ENCODE assay signal across 14 cellular contexts in genomic region chr15:85454403-85454802, GRCh38.
A peak's percentile ranks its signal among the peaks of the same experiment; 100 is the strongest.
DNase-seq lines count a peak whose midpoint lies in the region; ATAC-seq, FAIRE-seq and TF ChIP-seq lines count a peak whose summit lies in the region.
"Had no signal": no experiment of that assay in that cellular context is flagged by ENCODE, and none has a peak within 500 bp of the region (broad histone marks: within the 10 kb centered on the region; RNA-seq: fewer than 3 reads in every experiment).

No MANE protein-coding gene starts in this region.

- DNase-seq in A549 (ENCODE audit: low read depth in 1 of 2, low spot score in 1 of 2), result no peak
- no peak for DNase-seq in GM12891 (ENCODE audit: insufficient read length, low spot score)
- no peak for DNase-seq in activated B cell treated with CpG ODN at 0.5 μM for 24 hours
- no peak for DNase-seq in COLO668 (lab: John Stamatoyannopoulos, UW; ENCODE audit: unreplicated experiment)
- DNase-seq in T1000 (lab: John Stamatoyannopoulos, UW), result no peak
- DNase-seq in natural killer cell, result no peak
- DNase-seq in ACHN, result no peak
- DNase-seq: activated CD4-positive, alpha-beta T cell treated with anti-CD3 and anti-CD28 coated beads for 36 hours; kidney; NCI-H524; stimulated activated CD4-positive, alpha-beta T cell treated with anti-CD3 and anti-CD28 coated beads, Interleukin-1b, Interleukin-23, amount 100 ng/mL, for 48 hours; T-helper 2 cell had no signal

- TF ChIP-seq EP300 in A549 (IDR thresholded peaks at IDR 0.05), result no peak

- H3K4me1 ChIP-seq in A549 (peaks cover 47% of the 10 kb centered on the region), mucosa of rectum (ENCODE audit: control insufficient read depth in 2 of 2, insufficient read depth in 2 of 2, low read length in 2 of 2) (peaks cover 5 to 21% of the 10 kb centered on the region in 2 donors)

- in situ Hi-C loops in ACHN (cut with HindIII; ENCODE audit: low pct_ligation_motif_present, low pct_unique_long_range_greater_than_20kb, low sequenced_read_pairs), result no loop called here

- H3K36me3 Mint-ChIP-seq in activated B cell treated with CpG ODN at 0.5 μM for 24 hours (ENCODE audit: low read depth) (peaks cover 18% of the 10 kb centered on the region), natural killer cell (peaks cover 29% of the 10 kb centered on the region)

- H3K4me2 ChIP-seq in A549, result no peak overlapping the region; the same call in 2 of the 3 replicates

- H3K9me3 Mint-ChIP-seq in activated B cell treated with CpG ODN at 0.5 μM for 24 hours (peaks cover 14% of the 10 kb centered on the region), natural killer cell (peaks cover 15 to 19% of the 10 kb centered on the region in 2 donors)

- POLR2A ChIA-PET in A549 (lab: Yijun Ruan, JAX), result no interaction called here
- POLR2A ChIA-PET in activated B cell treated with CpG ODN at 0.5 μM for 24 hours (lab: Charles Lee), result no interaction called here

- peak; percentile 11 to 35; a peak in 2 of 5 replicates for TF ChIP-seq RAD21 in A549 (conservative IDR thresholded peaks at IDR 0.05 in 1 of 2, IDR thresholded peaks at IDR 0.05 in 1 of 2)

- no peak overlapping the region for H3K4me3 ChIP-seq in A549
- peak overlapping the region in 1 of 2 donors; percentile 20 for H3K4me3 ChIP-seq in mucosa of rectum (ENCODE audit: low read length in 2 of 2)

- H3K4me3 Mint-ChIP-seq in activated B cell treated with CpG ODN at 0.5 μM for 24 hours (peak overlapping the region; percentile 5), natural killer cell (no peak overlapping the region)
- H3K4me3 Mint-ChIP-seq: activated CD4-positive, alpha-beta T cell treated with anti-CD3 and anti-CD28 coated beads for 36 hours had no signal

- FAIRE-seq in A549 (lab: Jason Lieb, UNC), result no peak
- no peak for FAIRE-seq in GM12891 (lab: Jason Lieb, UNC)
- FAIRE-seq: kidney, urothelium cell line had no signal

- H3K27ac Mint-ChIP-seq in activated B cell treated with CpG ODN at 0.5 μM for 24 hours (peak overlapping the region; percentile 56), natural killer cell (no peak overlapping the region)
- H3K27ac Mint-ChIP-seq: activated CD4-positive, alpha-beta T cell treated with anti-CD3 and anti-CD28 coated beads for 36 hours had no signal

- no peak for TF ChIP-seq POLR2A in A549 (IDR thresholded peaks at IDR 0.05; ENCODE audit: low read length)
- TF ChIP-seq POLR2A in GM12891 (IDR thresholded peaks at IDR 0.05; ENCODE audit: low read depth, low read length), result no peak; the same call in 1 of the 2 replicates

- H3K9me3 ChIP-seq in A549 (peaks cover 15% of the 10 kb centered on the region; the same call in 2 of the 3 replicates), mucosa of rectum (ENCODE audit: control insufficient read depth in 2 of 2, low read length in 2 of 2) (peaks cover 0 to 4% of the 10 kb centered on the region in 2 donors)

- 64% methylated on average over 7 of the region's 7 CpGs for WGBS in A549 (ENCODE audit: missing lambda C conversion rate)

- TF ChIP-seq CTCF in A549 (IDR thresholded peaks at IDR 0.05), result 0 out of 3 replicates have a peak, but pooled peaks have one; percentile 19
- no peak for TF ChIP-seq CTCF in activated B cell treated with CpG ODN at 0.5 μM for 24 hours (IDR thresholded peaks at IDR 0.05)
- TF ChIP-seq CTCF in natural killer cell (IDR thresholded peaks at IDR 0.05), result no peak

- H3K27me3 ChIP-seq in mucosa of rectum (ENCODE audit: control insufficient read depth in 2 of 2, insufficient read depth in 2 of 2, low read length in 2 of 2), result no peaks in the 10 kb centered on the region

- ATAC-seq in A549, result peak; percentile 62 to 68; a peak in 5 of 6 replicates
- no peak for ATAC-seq in activated B cell treated with CpG ODN at 0.5 μM for 24 hours (ENCODE audit: low read depth)
- no peak for ATAC-seq in natural killer cell
- ATAC-seq: activated CD4-positive, alpha-beta T cell treated with anti-CD3 and anti-CD28 coated beads for 36 hours had no signal

- H3K27ac ChIP-seq in A549 (no peak overlapping the region; a peak in 1 of 6 replicates), mucosa of rectum (ENCODE audit: low read depth in 2 of 2, low read length in 2 of 2) (peak overlapping the region; percentile 37 to 48)

- no peaks in the 10 kb centered on the region for H3K36me3 ChIP-seq in mucosa of rectum (ENCODE audit: control insufficient read depth in 2 of 2, insufficient read depth in 2 of 2, low read length in 2 of 2)

- H3K4me1 Mint-ChIP-seq in activated B cell treated with CpG ODN at 0.5 μM for 24 hours, result peaks cover 90% of the 10 kb centered on the region
- peaks cover 24 to 38% of the 10 kb centered on the region in 2 donors for H3K4me1 Mint-ChIP-seq in natural killer cell

- CTCF ChIA-PET in A549 (lab: Yijun Ruan, JAX), result interaction anchor here (1.2 kb wide), 1 partner anchor 158 kb away, joined by 3 read pairs; no protein-coding TSS in a partner anchor
- CTCF ChIA-PET in activated B cell treated with CpG ODN at 0.5 μM for 24 hours (lab: Charles Lee), result interaction anchor here (1.2 kb wide), 1 partner anchor 51 kb away, joined by 3 read pairs; no protein-coding TSS in a partner anchor

- H3K9ac ChIP-seq in mucosa of rectum (ENCODE audit: low read depth in 1 of 2, low read length in 2 of 2), result peak overlapping the region in 1 of 2 donors; percentile 26

- H3K27me3 Mint-ChIP-seq in activated B cell treated with CpG ODN at 0.5 μM for 24 hours (no peaks in the 10 kb centered on the region), natural killer cell (ENCODE audit: low read depth in 2 of 2) (no peaks in the 10 kb centered on the region)
- H3K27me3 Mint-ChIP-seq: activated CD4-positive, alpha-beta T cell treated with anti-CD3 and anti-CD28 coated beads for 36 hours had no signal

- intact Hi-C loops in activated B cell treated with CpG ODN at 0.5 μM for 24 hours (cut with micrococcal nuclease), result no loop called here
- intact Hi-C loops in natural killer cell (cut with micrococcal nuclease), result no loop called here

TF ChIP-seq in A549, 52 proteins besides CTCF, POLR2A, EP300 and RAD21:
- no peak for TF ChIP-seq TFCP2L1 (CRISPR knock-in tag; IDR thresholded peaks at IDR 0.05)
- TF ChIP-seq ATOH8 (CRISPR knock-in tag; IDR thresholded peaks at IDR 0.05; ENCODE audit: low read depth), result no peak
- no peak for TF ChIP-seq CHD4 (IDR thresholded peaks at IDR 0.05; ENCODE audit: borderline replicate concordance)
- TF ChIP-seq HMGXB4 (CRISPR knock-in tag; IDR thresholded peaks at IDR 0.05; ENCODE audit: borderline replicate concordance), result no peak
- no peak for TF ChIP-seq ZC3H11A (IDR thresholded peaks at IDR 0.05)
- no peak for TF ChIP-seq KDM5A (IDR thresholded peaks at IDR 0.05)
- TF ChIP-seq SMC3 (IDR thresholded peaks at IDR 0.05), result no peak
- no peak for TF ChIP-seq ESRRA (IDR thresholded peaks at IDR 0.05; ENCODE audit: borderline replicate concordance, low read length)

TF ChIP-seq in GM12891, 5 proteins besides CTCF, POLR2A, EP300 and RAD21:
- TF ChIP-seq SPI1 (IDR thresholded peaks at IDR 0.05; ENCODE audit: low read depth, low read length) (peak; percentile 74), POU2F2 (IDR thresholded peaks at IDR 0.05; ENCODE audit: low read depth, low read length) (no peak), TAF1 (IDR thresholded peaks at IDR 0.05; ENCODE audit: low read depth, low read length) (no peak)
TF ChIP-seq in GM12891: peak in this region for 1.

Comparison
In these comparisons a context has a peak if more than half of its experiments do, and no peak if none do; other contexts are left out.
1. ATAC-seq: peak in A549 (2 of 2); none in activated B cell treated with CpG ODN at 0.5 μM for 24 hours (single experiment) and natural killer cell (0 of 3).
2. H3K27ac ChIP-seq: peak in mucosa of rectum (2 of 2); none in A549 (0 of 2).